16 cellular contexts compared by ENCODE assay signal in the genomic region with DNA sequence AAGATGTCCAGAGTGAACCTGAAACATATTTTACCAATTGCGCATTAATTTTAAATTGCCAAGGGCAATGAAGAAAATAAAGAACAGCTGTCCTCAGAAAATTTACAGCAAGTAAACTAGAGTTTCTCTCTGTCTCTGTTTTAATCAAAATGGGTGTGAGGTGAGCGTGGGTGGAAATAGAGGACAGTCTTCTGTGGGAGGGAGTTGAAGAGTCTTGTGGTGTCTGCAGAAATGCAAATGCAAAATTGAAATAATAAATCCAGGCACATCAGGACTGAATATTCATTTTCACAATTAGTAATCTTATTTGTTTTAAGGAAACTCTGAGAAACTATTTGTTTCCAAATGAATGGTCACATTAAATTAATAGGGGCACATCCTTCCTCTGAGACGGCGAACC.
"Had no signal": no experiment of that assay in that cellular context is flagged by ENCODE, and none has a peak within 500 bp of the region (broad histone marks: within the 10 kb centered on the region; RNA-seq: fewer than 3 reads in every experiment).

No MANE protein-coding gene starts in this region.

- H3K9me3 ChIP-seq: heart left ventricle, mucosa of descending colon, stomach, thoracic aorta had no signal

- H3K27me3 ChIP-seq: heart left ventricle, stomach had no signal

- H3K4me1 Mint-ChIP-seq: activated B cell treated with CpG ODN at 0.5 μM for 24 hours; activated naive CD4-positive, alpha-beta T cell treated with anti-CD3 and anti-CD28 coated beads, Interleukin-2, amount 50 U/mL, for 24 hours; naive thymus-derived CD8-positive, alpha-beta T cell had no signal

- H3K9me3 Mint-ChIP-seq: activated B cell treated with CpG ODN at 0.5 μM for 24 hours; activated naive CD4-positive, alpha-beta T cell treated with anti-CD3 and anti-CD28 coated beads, Interleukin-2, amount 50 U/mL, for 24 hours; naive thymus-derived CD8-positive, alpha-beta T cell had no signal

- DNase-seq: activated B cell treated with CpG ODN at 0.5 μM for 24 hours; activated CD4-positive, alpha-beta T cell treated with anti-CD3 and anti-CD28 coated beads, Interleukin-2, amount 50 U/mL, for 1 hour; effector CD4-positive, alpha-beta T cell; foreskin melanocyte; heart left ventricle; mucosa of descending colon; naive thymus-derived CD8-positive, alpha-beta T cell; nucleus accumbens; right cardiac atrium; small intestine; stomach had no signal

- H3K4me3 ChIP-seq: coronary artery, heart left ventricle, mucosa of descending colon, stomach, thoracic aorta had no signal

- H3K27ac Mint-ChIP-seq: activated B cell treated with CpG ODN at 0.5 μM for 24 hours; activated naive CD4-positive, alpha-beta T cell treated with anti-CD3 and anti-CD28 coated beads, Interleukin-2, amount 50 U/mL, for 24 hours; naive thymus-derived CD8-positive, alpha-beta T cell; progenitor cell of endocrine pancreas had no signal

- H3K27me3 Mint-ChIP-seq: activated B cell treated with CpG ODN at 0.5 μM for 24 hours; activated naive CD4-positive, alpha-beta T cell treated with anti-CD3 and anti-CD28 coated beads, Interleukin-2, amount 50 U/mL, for 24 hours; progenitor cell of endocrine pancreas had no signal

- H3K36me3 Mint-ChIP-seq: activated naive CD4-positive, alpha-beta T cell treated with anti-CD3 and anti-CD28 coated beads, Interleukin-2, amount 50 U/mL, for 24 hours; naive thymus-derived CD8-positive, alpha-beta T cell had no signal

- ATAC-seq: heart left ventricle; left lobe of liver; mucosa of descending colon; naive thymus-derived CD8-positive, alpha-beta T cell; right cardiac atrium had no signal

- H3K36me3 ChIP-seq: thoracic aorta had no signal

- H3K4me3 Mint-ChIP-seq: activated B cell treated with CpG ODN at 0.5 μM for 24 hours; activated naive CD4-positive, alpha-beta T cell treated with anti-CD3 and anti-CD28 coated beads, Interleukin-2, amount 50 U/mL, for 24 hours; naive thymus-derived CD8-positive, alpha-beta T cell had no signal
